ENCODE assay signal across 17 cellular contexts in the genomic region with DNA sequence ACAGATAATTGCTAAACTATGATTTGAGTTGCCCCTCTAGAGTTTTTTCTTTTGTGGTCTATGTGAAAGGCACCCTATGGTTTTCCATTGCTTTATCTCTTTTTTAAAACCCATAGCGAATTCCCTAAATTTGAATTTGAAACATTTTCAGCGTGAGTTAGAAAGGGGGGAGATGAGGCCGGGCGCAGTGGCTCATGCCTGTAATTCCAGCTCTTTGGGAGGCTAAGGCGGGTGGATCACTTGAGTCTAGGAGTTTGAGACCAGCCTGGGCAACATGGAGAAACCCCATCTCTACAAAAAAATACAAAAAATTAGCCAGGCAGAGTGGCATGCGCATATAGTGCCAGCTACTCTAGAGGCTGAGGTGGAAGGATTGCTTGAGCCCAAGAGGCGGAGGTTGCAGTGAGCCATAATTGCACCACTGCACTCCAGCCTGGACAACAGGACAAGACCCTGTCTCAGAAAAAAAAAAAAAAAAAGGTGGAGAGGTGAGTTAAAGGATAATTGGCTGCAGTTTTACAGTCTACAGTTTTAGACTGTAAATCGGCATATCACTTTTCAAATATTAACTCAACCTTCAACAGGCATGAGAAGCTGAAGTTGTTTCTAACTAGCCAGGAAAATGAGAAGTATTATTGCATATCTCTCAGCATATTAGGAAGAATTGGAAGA.
"Had no signal": no experiment of that assay in that cellular context is flagged by ENCODE, and none has a peak within 500 bp of the region (broad histone marks: within the 10 kb centered on the region; RNA-seq: fewer than 3 reads in every experiment).

No MANE protein-coding gene starts in this region.

- H3K4me1 Mint-ChIP-seq: activated naive CD8-positive, alpha-beta T cell treated with anti-CD3 and anti-CD28 coated beads, Interleukin-2, amount 10 ng/mL, durations not matched to agents 7 days and 5 days; neural progenitor cell had no signal

- H3K9me3 Mint-ChIP-seq: activated CD4-positive, alpha-beta T cell treated with anti-CD3 and anti-CD28 coated beads, Interleukin-2, amount 10 ng/mL, durations not matched to agents 7 days and 5 days; activated naive CD8-positive, alpha-beta T cell treated with anti-CD3 and anti-CD28 coated beads, Interleukin-2, amount 10 ng/mL, durations not matched to agents 7 days and 5 days; neural progenitor cell; T-helper 1 cell treated with Interleukin-12 subunit alpha and Interleukin-12 subunit beta and Interleukin-4 antibody, amounts not matched to agents 30 μg/mL and 1 μg/mL, for 36 hours; WTC11 had no signal

- H3K27me3 ChIP-seq: brain microvascular endothelial cell, esophagus squamous epithelium, neural progenitor cell, ovary, suprapubic skin, upper lobe of right lung had no signal

- H3K4me3 Mint-ChIP-seq: activated CD4-positive, alpha-beta T cell treated with anti-CD3 and anti-CD28 coated beads, Interleukin-2, amount 10 ng/mL, durations not matched to agents 7 days and 5 days; activated naive CD8-positive, alpha-beta T cell treated with anti-CD3 and anti-CD28 coated beads, Interleukin-2, amount 10 ng/mL, durations not matched to agents 7 days and 5 days; neural progenitor cell; T-helper 1 cell treated with Interleukin-12 subunit alpha and Interleukin-12 subunit beta and Interleukin-4 antibody, amounts not matched to agents 30 μg/mL and 1 μg/mL, for 36 hours; WTC11 had no signal

- H3K36me3 ChIP-seq: brain microvascular endothelial cell, esophagus squamous epithelium, neural progenitor cell, ovary, suprapubic skin, upper lobe of right lung had no signal

- H3K27me3 Mint-ChIP-seq: activated CD4-positive, alpha-beta T cell treated with anti-CD3 and anti-CD28 coated beads, Interleukin-2, amount 10 ng/mL, durations not matched to agents 7 days and 5 days; activated naive CD8-positive, alpha-beta T cell treated with anti-CD3 and anti-CD28 coated beads, Interleukin-2, amount 10 ng/mL, durations not matched to agents 7 days and 5 days had no signal

- DNase-seq: activated CD4-positive, alpha-beta T cell treated with anti-CD3 and anti-CD28 coated beads, Interleukin-2, amount 10 ng/mL, durations not matched to agents 7 days and 5 days; activated CD8-positive, alpha-beta memory T cell treated with anti-CD3 and anti-CD28 coated beads for 24 hours; activated naive CD4-positive, alpha-beta T cell; activated naive CD8-positive, alpha-beta T cell treated with anti-CD3 and anti-CD28 coated beads, Interleukin-2, amount 10 ng/mL, durations not matched to agents 7 days and 5 days; brain microvascular endothelial cell; cortex of kidney; effector CD8-positive, alpha-beta T cell; esophagus squamous epithelium; hippocampal formation; mesendoderm; ovary; stimulated activated naive CD4-positive, alpha-beta T cell; upper lobe of right lung had no signal

- H3K27ac ChIP-seq: brain microvascular endothelial cell, esophagus squamous epithelium, neural progenitor cell, ovary, suprapubic skin, upper lobe of right lung had no signal

- H3K9me3 ChIP-seq: esophagus squamous epithelium, ovary, suprapubic skin, upper lobe of right lung had no signal

- H3K36me3 Mint-ChIP-seq: WTC11 had no signal

- H3K4me3 ChIP-seq: esophagus squamous epithelium, neural progenitor cell, ovary, suprapubic skin, upper lobe of right lung had no signal

- H3K4me1 ChIP-seq: esophagus squamous epithelium, neural progenitor cell, suprapubic skin, upper lobe of right lung had no signal

- H3K27ac Mint-ChIP-seq: activated CD4-positive, alpha-beta T cell treated with anti-CD3 and anti-CD28 coated beads, Interleukin-2, amount 10 ng/mL, durations not matched to agents 7 days and 5 days; activated naive CD8-positive, alpha-beta T cell treated with anti-CD3 and anti-CD28 coated beads, Interleukin-2, amount 10 ng/mL, durations not matched to agents 7 days and 5 days; neural progenitor cell; T-helper 1 cell treated with Interleukin-12 subunit alpha and Interleukin-12 subunit beta and Interleukin-4 antibody, amounts not matched to agents 30 μg/mL and 1 μg/mL, for 36 hours; WTC11 had no signal

- ATAC-seq: upper lobe of right lung, WTC11 had no signal
